Comparison of ENCODE assay signal across 8 cellular contexts in the genomic region with DNA sequence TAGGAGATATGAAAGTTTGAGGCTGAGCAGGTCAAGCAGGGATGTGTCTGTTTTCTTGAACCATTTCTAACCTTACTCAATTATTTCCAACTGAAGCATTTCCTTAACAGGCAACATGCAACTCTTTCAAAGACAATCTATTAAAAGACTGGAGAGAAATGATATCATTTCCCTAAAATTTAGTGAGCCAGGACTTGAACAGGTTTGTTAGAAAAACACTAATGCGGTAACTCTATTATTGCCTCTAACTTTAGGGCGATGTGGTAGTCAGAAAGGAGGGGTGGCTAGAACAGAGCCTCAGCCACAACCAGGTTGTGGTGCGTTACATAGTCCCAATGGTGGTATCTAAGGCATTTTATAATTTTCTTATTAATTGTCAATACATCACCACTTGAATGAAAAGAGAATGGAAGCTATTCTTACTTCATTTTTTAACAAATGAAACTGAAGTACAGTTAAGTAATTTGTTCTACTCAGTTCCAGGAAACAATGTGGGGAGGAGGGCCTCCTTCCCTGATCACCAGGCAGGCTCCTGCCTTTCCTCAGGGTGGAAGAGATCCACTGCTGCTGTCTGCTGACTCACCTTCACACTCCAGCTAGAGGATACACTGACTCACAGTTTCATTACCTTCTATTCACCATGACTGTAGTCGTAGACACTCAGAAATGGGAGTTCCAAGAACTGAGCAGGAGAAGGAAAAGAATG. TPM values are rescaled to one million over a fixed set of nuclear protein-coding genes. Genes with fewer than 3 reads are reported as not detected.
DNase-seq lines count a peak whose midpoint lies in the region; ATAC-seq and TF ChIP-seq lines count a peak whose summit lies in the region.

No MANE protein-coding gene starts in this region.

- 33 to 67% methylated on average over 1 to 4 of the region's 4 CpGs for WGBS in transverse colon (ENCODE audit: low coverage in 1 of 2), 2 donors

- TF ChIP-seq CTCF in CD14-positive monocyte (IDR thresholded peaks at IDR 0.05) (no peak), transverse colon (IDR thresholded peaks at IDR 0.05) (no peak)

- peak overlapping the region; percentile 12 to 64 (median 54) for H3K27ac ChIP-seq in transverse colon

- peaks cover 57% of the 10 kb centered on the region for H3K4me1 Mint-ChIP-seq in CD14-positive monocyte
- peaks cover 64% of the 10 kb centered on the region for H3K4me1 Mint-ChIP-seq in activated naive CD8-positive, alpha-beta T cell treated with anti-CD3 and anti-CD28 coated beads, Interleukin-2, amount 10 ng/mL, durations not matched to agents 7 days and 5 days

- ATAC-seq in HG03045 (IDR thresholded peaks at IDR 0.05; ENCODE audit: unreplicated experiment) (peak; percentile 46), GM19035 (IDR thresholded peaks at IDR 0.05; ENCODE audit: unreplicated experiment) (no peak)
- ATAC-seq in activated naive CD8-positive, alpha-beta T cell treated with anti-CD3 and anti-CD28 coated beads, Interleukin-2, amount 10 ng/mL, durations not matched to agents 7 days and 5 days (ENCODE audit: low read depth): peak; percentile 41

- POLR2A ChIA-PET in activated naive CD8-positive, alpha-beta T cell treated with anti-CD3 and anti-CD28 coated beads, Interleukin-2, amount 10 ng/mL, durations not matched to agents 7 days and 5 days (lab: Charles Lee): interaction anchor here (0.5 to 0.6 kb wide), 2 partner anchors 170 to 388 kb away, joined by 4 to 6 read pairs; no protein-coding TSS in a partner anchor

- no peaks in the 10 kb centered on the region for H3K36me3 Mint-ChIP-seq in CD14-positive monocyte
- H3K36me3 Mint-ChIP-seq in activated naive CD8-positive, alpha-beta T cell treated with anti-CD3 and anti-CD28 coated beads, Interleukin-2, amount 10 ng/mL, durations not matched to agents 7 days and 5 days: peaks cover 21% of the 10 kb centered on the region

- in situ Hi-C loops in transverse colon (cut with MboI; ENCODE audit: low pct_ligation_motif_present in 1 of 4, low pct_unique_long_range_greater_than_20kb in 1 of 4, low sequenced_read_pairs in 3 of 4): no loop called here

- no peak for TF ChIP-seq POLR2A in transverse colon (IDR thresholded peaks at IDR 0.05)

- DNase-seq in CD14-positive monocyte (ENCODE audit: low spot score) (peak; percentile 63), iPS-NIHi11 (ENCODE audit: low spot score) (peak; percentile 40), transverse colon (peak; percentile 46), OCI-M2 (lab: John Stamatoyannopoulos, UW; ENCODE audit: unreplicated experiment) (no peak), NCI-H2029 treated with DMSO at 0.1 percent for 48 hours (lab: John Stamatoyannopoulos, UW) (no peak)
- no peak for DNase-seq in activated naive CD8-positive, alpha-beta T cell treated with anti-CD3 and anti-CD28 coated beads, Interleukin-2, amount 10 ng/mL, durations not matched to agents 7 days and 5 days

- peak overlapping the region; percentile 13 to 69 (median 26) for H3K27ac Mint-ChIP-seq in CD14-positive monocyte
- peak overlapping the region; percentile 81 for H3K27ac Mint-ChIP-seq in activated naive CD8-positive, alpha-beta T cell treated with anti-CD3 and anti-CD28 coated beads, Interleukin-2, amount 10 ng/mL, durations not matched to agents 7 days and 5 days

- H3K4me3 ChIP-seq in transverse colon: no peak overlapping the region

- H3K9me3 ChIP-seq in transverse colon: no peaks in the 10 kb centered on the region

- no peaks in the 10 kb centered on the region for H3K27me3 ChIP-seq in transverse colon

- H3K27me3 Mint-ChIP-seq in CD14-positive monocyte (ENCODE audit: low read depth in 3 of 3): peaks cover 2 to 5% (median 3%) of the 10 kb centered on the region in 3 donors
- peaks cover 2% of the 10 kb centered on the region for H3K27me3 Mint-ChIP-seq in activated naive CD8-positive, alpha-beta T cell treated with anti-CD3 and anti-CD28 coated beads, Interleukin-2, amount 10 ng/mL, durations not matched to agents 7 days and 5 days

- peaks cover 0 to 41% (median 10%) of the 10 kb centered on the region in 4 donors for H3K4me1 ChIP-seq in transverse colon

- H3K9me3 Mint-ChIP-seq in CD14-positive monocyte: no peaks in the 10 kb centered on the region
- peaks cover 6% of the 10 kb centered on the region for H3K9me3 Mint-ChIP-seq in activated naive CD8-positive, alpha-beta T cell treated with anti-CD3 and anti-CD28 coated beads, Interleukin-2, amount 10 ng/mL, durations not matched to agents 7 days and 5 days

- no peak for TF ChIP-seq EP300 in transverse colon (IDR thresholded peaks at IDR 0.05; ENCODE audit: low read depth)

- H3K36me3 ChIP-seq in transverse colon: no peaks in the 10 kb centered on the region

- intact Hi-C loops in CD14-positive monocyte (cut with micrococcal nuclease) (no loop called here), transverse colon (cut with DNase I; ENCODE audit: low total_unique reads) (no loop called here)

- H3K4me3 Mint-ChIP-seq in CD14-positive monocyte: no peak overlapping the region
- peak overlapping the region; percentile 71 for H3K4me3 Mint-ChIP-seq in activated naive CD8-positive, alpha-beta T cell treated with anti-CD3 and anti-CD28 coated beads, Interleukin-2, amount 10 ng/mL, durations not matched to agents 7 days and 5 days

RNA-seq across cellular contexts. Expression of gene MYO1E, which starts 22.8 kb away (rescaled TPM):
- polyA plus RNA-seq in CD14-positive monocyte: 10 to 100 TPM in 1 of 2 donors, 1 to 10 TPM in 1; 5.5 to 16.2 TPM
- 10 to 100 TPM; 73.9 to 79.1 TPM for total RNA-seq in activated naive CD8-positive, alpha-beta T cell treated with anti-CD3 and anti-CD28 coated beads, Interleukin-2, amount 10 ng/mL, durations not matched to agents 7 days and 5 days
- 100 to 1,000 TPM; 131 to 388 (median 345) TPM for total RNA-seq in transverse colon

Comparison
In these comparisons a context has a peak if more than half of its experiments do, and no peak if none do; other contexts are left out.
1. DNase-seq: peak in CD14-positive monocyte (single experiment), iPS-NIHi11 (single experiment) and transverse colon (single experiment); none in activated naive CD8-positive, alpha-beta T cell treated with anti-CD3 and anti-CD28 coated beads, Interleukin-2, amount 10 ng/mL, durations not matched to agents 7 days and 5 days (single experiment), OCI-M2 (single experiment) and NCI-H2029 treated with DMSO at 0.1 percent for 48 hours (single experiment).